ENCODE assay signal across 18 cellular contexts in genomic region chr4:83962492-83962891, GRCh38.
DNase-seq lines count a peak whose midpoint lies in the region; ATAC-seq and TF ChIP-seq lines count a peak whose summit lies in the region.
"Had no signal": no experiment of that assay in that cellular context is flagged by ENCODE, and none has a peak within 500 bp of the region (broad histone marks: within the 10 kb centered on the region; RNA-seq: fewer than 3 reads in every experiment).

No MANE protein-coding gene starts in this region.

- no peaks in the 10 kb centered on the region for H3K4me1 Mint-ChIP-seq in GM23338

- peaks cover 62% of the 10 kb centered on the region for H3K9me3 Mint-ChIP-seq in GM23338
- H3K9me3 Mint-ChIP-seq: CD4-positive, alpha-beta T cell had no signal

- H3K27me3 Mint-ChIP-seq in GM23338 (ENCODE audit: insufficient read depth, low read depth, poor library complexity): no peaks in the 10 kb centered on the region
- H3K27me3 Mint-ChIP-seq: CD4-positive, alpha-beta T cell had no signal

- H3K27me3 ChIP-seq in GM23338 (ENCODE audit: insufficient read depth): no peaks in the 10 kb centered on the region
- H3K27me3 ChIP-seq in trophoblast cell (ENCODE audit: insufficient read depth, low read length): no peaks in the 10 kb centered on the region

- no peak for ATAC-seq in GM23338
- no peak for ATAC-seq in HG03571 (IDR thresholded peaks at IDR 0.05; ENCODE audit: unreplicated experiment)
- ATAC-seq: HCT116 had no signal

- no peak overlapping the region for H3K4me3 Mint-ChIP-seq in GM23338
- H3K4me3 Mint-ChIP-seq: CD4-positive, alpha-beta T cell had no signal

- H3K27ac Mint-ChIP-seq in GM23338: no peak overlapping the region
- H3K27ac Mint-ChIP-seq: CD4-positive, alpha-beta T cell had no signal

- peaks cover 45% of the 10 kb centered on the region for H3K36me3 Mint-ChIP-seq in GM23338 (ENCODE audit: low read depth)

- H4K8ac ChIP-seq in trophoblast cell (ENCODE audit: low read depth, low read length): no peak overlapping the region

- H3K79me2 ChIP-seq in GM23338 (replicated peaks; ENCODE audit: insufficient read depth) (no peaks in the 10 kb centered on the region), trophoblast cell (ENCODE audit: control insufficient read depth, insufficient read depth, low read length, poor library complexity) (no peaks in the 10 kb centered on the region)

- H2BK12ac ChIP-seq in trophoblast cell (ENCODE audit: low read length): no peak overlapping the region

- no peaks in the 10 kb centered on the region for H3K9me2 ChIP-seq in GM23338 (ENCODE audit: insufficient read depth)

- H3K27ac ChIP-seq in GM23338 (ENCODE audit: low read depth) (no peak overlapping the region), trophoblast cell (ENCODE audit: low read depth, low read length) (no peak overlapping the region)
- H3K27ac ChIP-seq: C4-2B, GM23248 had no signal

- no peak overlapping the region for H3K4ac ChIP-seq in trophoblast cell (ENCODE audit: low read depth, low read length)

- no peak overlapping the region for H3K4me3 ChIP-seq in GM23338
- no peak overlapping the region for H3K4me3 ChIP-seq in trophoblast cell (ENCODE audit: low read depth, low read length)
- H3K4me3 ChIP-seq: GM23248 had no signal

- H2AFZ ChIP-seq in GM23338: no peak overlapping the region
- no peak overlapping the region for H2AFZ ChIP-seq in trophoblast cell (ENCODE audit: insufficient read depth, low read length, poor library complexity)
- H2AFZ ChIP-seq: GM23248 had no signal

- H4K12ac ChIP-seq in trophoblast cell (ENCODE audit: low read depth, low read length): no peak overlapping the region

- no peaks in the 10 kb centered on the region for H4K20me1 ChIP-seq in GM23338 (replicated peaks; ENCODE audit: insufficient read depth)

- no peaks in the 10 kb centered on the region for H3F3A ChIP-seq in GM23338 (replicated peaks; ENCODE audit: low read depth)

- H3K4me1 ChIP-seq in GM23338 (ENCODE audit: insufficient read depth): no peaks in the 10 kb centered on the region
- H3K4me1 ChIP-seq in trophoblast cell (ENCODE audit: control insufficient read depth in 1 of 2, insufficient read depth in 2 of 2, low read length in 2 of 2): no peaks in the 10 kb centered on the region
- H3K4me1 ChIP-seq: Caco-2 had no signal

- H3K18ac ChIP-seq in trophoblast cell (ENCODE audit: low read length): no peak overlapping the region

- no peak overlapping the region for H3K4me2 ChIP-seq in GM23338
- no peak overlapping the region for H3K4me2 ChIP-seq in trophoblast cell (ENCODE audit: low read length)

- H3K9me3 ChIP-seq in trophoblast cell (ENCODE audit: insufficient read depth, low read depth, low read length): peaks cover 6% of the 10 kb centered on the region
- H3K9me3 ChIP-seq: Caco-2 had no signal

- DNase-seq in NCI-H82 (lab: John Stamatoyannopoulos, UW) (peak; percentile 19), NCI-H82 treated with DMSO at 0.1 percent for 48 hours (lab: John Stamatoyannopoulos, UW; ENCODE audit: unreplicated experiment) (no peak), GM23338 (ENCODE audit: low spot score) (peak; percentile 3), NCI-H69 (lab: John Stamatoyannopoulos, UW) (peak; percentile 48), trophoblast cell (no peak), HUDEP-2 (lab: John Stamatoyannopoulos, UW; ENCODE audit: unreplicated experiment in 76 of 76) (no peak)
- DNase-seq: AML-193; Caco-2; CD4-positive, alpha-beta T cell; DMS79; GDM1; GM23248; H7; Karpas-422; KBM-7 had no signal

- no peak overlapping the region for H3K9ac ChIP-seq in trophoblast cell (ENCODE audit: low read length)
- H3K9ac ChIP-seq: GM23248 had no signal

- H2AK5ac ChIP-seq in trophoblast cell (ENCODE audit: low read length): no peak overlapping the region

- H3K36me3 ChIP-seq in GM23338 (ENCODE audit: insufficient read depth): peaks cover 16% of the 10 kb centered on the region
- no peaks in the 10 kb centered on the region for H3K36me3 ChIP-seq in trophoblast cell (ENCODE audit: control insufficient read depth in 1 of 2, insufficient read depth in 2 of 2, low read length in 2 of 2)

- H3K14ac ChIP-seq in trophoblast cell (ENCODE audit: low read length): no peak overlapping the region

- TF ChIP-seq CTCF in GM23338 (conservative IDR thresholded peaks at IDR 0.05; ENCODE audit: low read depth in 2 of 2): no peak

- no peak overlapping the region for H2BK120ac ChIP-seq in trophoblast cell (ENCODE audit: insufficient read depth, low read length, poor library complexity)

- WGBS in trophoblast cell (ENCODE audit: extremely low coverage, insufficient coverage, insufficient read length): no CpG with 5 or more reads among the region's 4 CpGs

- peak overlapping the region; percentile 42 for H4K91ac ChIP-seq in trophoblast cell (ENCODE audit: low read depth, low read length)

- H3K23ac ChIP-seq in trophoblast cell (ENCODE audit: low read length): no peak overlapping the region

- no peaks in the 10 kb centered on the region for H3K79me1 ChIP-seq in trophoblast cell (ENCODE audit: low read length)

- H2BK5ac ChIP-seq in trophoblast cell (ENCODE audit: low read depth, low read length, poor library complexity): no peak overlapping the region

TF ChIP-seq in GM23338, 12 proteins besides CTCF, POLR2A, EP300 and RAD21 (continues in another document):
- no peak for TF ChIP-seq ZNF462 (CRISPR knock-in tag; IDR thresholded peaks at IDR 0.05)
- no peak for TF ChIP-seq EZH2phosphoT487 (IDR thresholded peaks at IDR 0.05; ENCODE audit: unreplicated experiment)
- TF ChIP-seq JUNB (IDR thresholded peaks at IDR 0.05; ENCODE audit: unreplicated experiment): no peak
- TF ChIP-seq STAT1 (IDR thresholded peaks at IDR 0.05; ENCODE audit: unreplicated experiment): no peak
- no peak for TF ChIP-seq ETS1 (IDR thresholded peaks at IDR 0.05)
- no peak for TF ChIP-seq EZH2 (IDR thresholded peaks at IDR 0.05; ENCODE audit: low read depth, unreplicated experiment)
- TF ChIP-seq POLR2AphosphoS5 (IDR thresholded peaks at IDR 0.05; ENCODE audit: low read depth): no peak

Comparison
In these comparisons a context has a peak if more than half of its experiments do, and no peak if none do; other contexts are left out.
1. DNase-seq: peak in NCI-H82 (single experiment), GM23338 (single experiment) and NCI-H69 (single experiment); none in NCI-H82 treated with DMSO at 0.1 percent for 48 hours (single experiment), trophoblast cell (0 of 2) and HUDEP-2 (0 of 76).